Comparison of ENCODE assay signal across 8 cellular contexts in the genomic region with DNA sequence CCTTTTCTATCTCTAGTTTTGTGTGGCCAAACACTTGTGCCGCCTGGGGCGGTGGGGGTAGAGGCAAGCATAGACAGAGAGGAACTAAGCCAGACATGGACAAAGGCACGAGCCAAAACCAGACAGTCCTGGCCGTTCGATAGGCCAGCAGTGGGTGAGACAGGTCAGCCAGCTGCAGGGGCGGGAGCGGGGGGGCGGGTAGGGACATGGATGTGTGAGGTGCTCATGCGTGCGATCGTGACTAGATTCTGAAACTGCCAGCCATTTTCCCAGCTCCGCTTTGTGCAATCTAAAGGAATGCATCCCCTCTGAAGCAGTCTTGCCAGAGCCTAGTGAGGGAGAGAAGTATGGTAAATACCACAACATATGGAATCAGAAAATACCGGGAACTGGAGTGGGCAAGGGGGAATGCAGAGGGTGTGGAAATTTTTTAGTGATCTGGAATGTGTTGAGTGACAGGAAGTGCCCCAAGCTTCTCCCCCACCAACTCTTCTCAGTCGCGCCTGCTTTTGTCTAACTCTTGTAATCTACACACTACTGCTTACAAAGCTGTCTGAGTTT.
DNase-seq lines count a peak whose midpoint lies in the region; ATAC-seq, FAIRE-seq and TF ChIP-seq lines count a peak whose summit lies in the region.

No MANE protein-coding gene starts in this region.

- peak overlapping the region; percentile 85 for H3K9ac ChIP-seq in mesenchymal stem cell (ENCODE audit: low read length)

- H3K18ac ChIP-seq in mesenchymal stem cell (ENCODE audit: low read depth in 1 of 2, low read length in 2 of 2): peak overlapping the region; percentile 66 to 88

- peak overlapping the region; percentile 100 for H3K27ac ChIP-seq in mesenchymal stem cell (ENCODE audit: low read length, poor library complexity, severe bottlenecking)

- peak overlapping the region; percentile 59 to 78 for H3K4me3 ChIP-seq in mesenchymal stem cell (ENCODE audit: insufficient read depth in 1 of 2, low read depth in 1 of 2, low read length in 2 of 2)

- no peak for TF ChIP-seq CTCF in endothelial cell (IDR thresholded peaks at IDR 0.05; ENCODE audit: unreplicated experiment)

- peaks cover 8% of the 10 kb centered on the region for H3K79me1 ChIP-seq in mesenchymal stem cell (replicated peaks; ENCODE audit: low read length, poor library complexity, severe bottlenecking)

- DNase-seq in GM12891 (ENCODE audit: insufficient read length, low spot score) (no peak), NCI-H510A (lab: John Stamatoyannopoulos, UW) (peak; percentile 76), endothelial cell (ENCODE audit: low spot score) (peak; percentile 57), mesenchymal stem cell (peak; percentile 99), RPMI8226 (no peak)
- peak; percentile 34 for DNase-seq in activated CD8-positive, alpha-beta T cell treated with anti-CD3 and anti-CD28 coated beads, Interleukin-2, amount 10 ng/mL, durations not matched to agents 7 days and 5 days
- DNase-seq in stimulated activated CD8-positive, alpha-beta memory T cell treated with anti-CD3 and anti-CD28 coated beads, Interleukin-2, amount 100 ng/mL, for 48 hours (ENCODE audit: low read depth in 2 of 2): peak; percentile 20 to 33

- H3K4me1 Mint-ChIP-seq in activated CD8-positive, alpha-beta T cell treated with anti-CD3 and anti-CD28 coated beads, Interleukin-2, amount 10 ng/mL, durations not matched to agents 7 days and 5 days (ENCODE audit: low read depth): peaks cover 27% of the 10 kb centered on the region
- H3K4me1 Mint-ChIP-seq in endothelial cell (ENCODE audit: unreplicated experiment): peaks cover 45% of the 10 kb centered on the region

- H2BK120ac ChIP-seq in mesenchymal stem cell (ENCODE audit: low read depth, low read length): peak overlapping the region; percentile 73

- peak overlapping the region; percentile 93 for H2AK5ac ChIP-seq in mesenchymal stem cell (ENCODE audit: low read length, severe bottlenecking)

- peaks cover 13% of the 10 kb centered on the region for H3K27me3 Mint-ChIP-seq in activated CD8-positive, alpha-beta T cell treated with anti-CD3 and anti-CD28 coated beads, Interleukin-2, amount 10 ng/mL, durations not matched to agents 7 days and 5 days (ENCODE audit: low read depth)
- peaks cover 4% of the 10 kb centered on the region for H3K27me3 Mint-ChIP-seq in endothelial cell (ENCODE audit: unreplicated experiment)

- peak overlapping the region; percentile 70 for H3K4me2 ChIP-seq in mesenchymal stem cell (ENCODE audit: low read length, poor library complexity, severe bottlenecking)

- FAIRE-seq in GM12891 (lab: Jason Lieb, UNC): peak; percentile 87

- CTCF ChIA-PET in activated CD8-positive, alpha-beta T cell treated with anti-CD3 and anti-CD28 coated beads, Interleukin-2, amount 10 ng/mL, durations not matched to agents 7 days and 5 days (lab: Charles Lee): interaction anchor here (2.1 kb wide), 1 partner anchor 52 kb away, joined by 10 read pairs; no protein-coding TSS in a partner anchor

- H2BK15ac ChIP-seq in mesenchymal stem cell (ENCODE audit: low read depth, poor library complexity, severe bottlenecking): no peak overlapping the region

- peak overlapping the region; percentile 75 for H4K8ac ChIP-seq in mesenchymal stem cell (ENCODE audit: low read length)

- H3K23ac ChIP-seq in mesenchymal stem cell (ENCODE audit: low read length in 2 of 2): no peak overlapping the region

- H3K36me3 ChIP-seq in mesenchymal stem cell (ENCODE audit: control insufficient read depth in 1 of 2, insufficient read depth in 2 of 2, low read depth in 1 of 2, low read length in 2 of 2): no peaks in the 10 kb centered on the region

- peak overlapping the region; percentile 59 for H4K91ac ChIP-seq in mesenchymal stem cell (ENCODE audit: low read length)

- H3K14ac ChIP-seq in mesenchymal stem cell (ENCODE audit: low read length in 2 of 2): no peak overlapping the region

- TF ChIP-seq POLR2A in GM12891 (IDR thresholded peaks at IDR 0.05; ENCODE audit: low read depth, low read length): peak; percentile 79

- no peaks in the 10 kb centered on the region for H3K27me3 ChIP-seq in mesenchymal stem cell (ENCODE audit: control insufficient read depth in 1 of 2, insufficient read depth in 1 of 2, low read length in 2 of 2)

- H3K36me3 Mint-ChIP-seq in activated CD8-positive, alpha-beta T cell treated with anti-CD3 and anti-CD28 coated beads, Interleukin-2, amount 10 ng/mL, durations not matched to agents 7 days and 5 days (ENCODE audit: low read depth): no peaks in the 10 kb centered on the region
- H3K36me3 Mint-ChIP-seq in endothelial cell (ENCODE audit: low read depth, unreplicated experiment): no peaks in the 10 kb centered on the region

- H3K27ac Mint-ChIP-seq in activated CD8-positive, alpha-beta T cell treated with anti-CD3 and anti-CD28 coated beads, Interleukin-2, amount 10 ng/mL, durations not matched to agents 7 days and 5 days: peak overlapping the region; percentile 31
- peak overlapping the region; percentile 98 for H3K27ac Mint-ChIP-seq in endothelial cell (ENCODE audit: unreplicated experiment)

- H3K9me3 ChIP-seq in mesenchymal stem cell (ENCODE audit: control insufficient read depth, low read length): no peaks in the 10 kb centered on the region

- peak overlapping the region; percentile 94 for H2BK5ac ChIP-seq in mesenchymal stem cell (ENCODE audit: low read depth, low read length, poor library complexity, severe bottlenecking)

- 1% methylated on average over 13 of the region's 15 CpGs for WGBS in mesenchymal stem cell

- no peak overlapping the region for H2AFZ ChIP-seq in mesenchymal stem cell (ENCODE audit: low read depth, low read length)

- H2BK12ac ChIP-seq in mesenchymal stem cell (ENCODE audit: low read length in 2 of 2): peak overlapping the region; percentile 35 to 51

- peak; percentile 62 for ATAC-seq in HG03108 (IDR thresholded peaks at IDR 0.05; ENCODE audit: unreplicated experiment)
- peak; percentile 52 for ATAC-seq in activated CD8-positive, alpha-beta T cell treated with anti-CD3 and anti-CD28 coated beads, Interleukin-2, amount 10 ng/mL, durations not matched to agents 7 days and 5 days

- H3K4me3 Mint-ChIP-seq in activated CD8-positive, alpha-beta T cell treated with anti-CD3 and anti-CD28 coated beads, Interleukin-2, amount 10 ng/mL, durations not matched to agents 7 days and 5 days: peak overlapping the region; percentile 75
- H3K4me3 Mint-ChIP-seq in endothelial cell (ENCODE audit: unreplicated experiment): peak overlapping the region; percentile 87

- H3K4me1 ChIP-seq in mesenchymal stem cell (ENCODE audit: control insufficient read depth, insufficient read depth, low read depth, low read length): no peaks in the 10 kb centered on the region

- H3K9me3 Mint-ChIP-seq in activated CD8-positive, alpha-beta T cell treated with anti-CD3 and anti-CD28 coated beads, Interleukin-2, amount 10 ng/mL, durations not matched to agents 7 days and 5 days (ENCODE audit: insufficient read depth): no peaks in the 10 kb centered on the region
- H3K9me3 Mint-ChIP-seq in endothelial cell (ENCODE audit: unreplicated experiment): no peaks in the 10 kb centered on the region

- H3K4ac ChIP-seq in mesenchymal stem cell (ENCODE audit: low read depth in 1 of 2, low read length in 2 of 2): peak overlapping the region in 1 of 2 experiments; percentile 7

- POLR2A ChIA-PET in activated CD8-positive, alpha-beta T cell treated with anti-CD3 and anti-CD28 coated beads, Interleukin-2, amount 10 ng/mL, durations not matched to agents 7 days and 5 days (lab: Charles Lee): interaction anchor here (1.2 kb wide), 1 partner anchor 210 kb away, joined by 4 read pairs; no protein-coding TSS in a partner anchor

TF ChIP-seq in GM12891, 5 proteins besides CTCF, POLR2A, EP300 and RAD21:
- TF ChIP-seq PAX5 (IDR thresholded peaks at IDR 0.05; ENCODE audit: insufficient read depth, low read length, severe bottlenecking): peak; percentile 75
- peak; percentile 60 for TF ChIP-seq SPI1 (IDR thresholded peaks at IDR 0.05; ENCODE audit: low read depth, low read length)
- peak; percentile 56; the same call in 1 of the 2 replicates for TF ChIP-seq TAF1 (IDR thresholded peaks at IDR 0.05; ENCODE audit: low read depth, low read length)
- TF ChIP-seq POU2F2 (IDR thresholded peaks at IDR 0.05; ENCODE audit: low read depth, low read length): no peak
- peak; percentile 77 for TF ChIP-seq POLR2AphosphoS5 (IDR thresholded peaks at IDR 0.05; ENCODE audit: low read depth, low read length)

Comparison
In these comparisons a context has a peak if more than half of its experiments do, and no peak if none do; other contexts are left out.
1. DNase-seq: peak in NCI-H510A (single experiment), activated CD8-positive, alpha-beta T cell treated with anti-CD3 and anti-CD28 coated beads, Interleukin-2, amount 10 ng/mL, durations not matched to agents 7 days and 5 days (single experiment), endothelial cell (single experiment), mesenchymal stem cell (single experiment) and stimulated activated CD8-positive, alpha-beta memory T cell treated with anti-CD3 and anti-CD28 coated beads, Interleukin-2, amount 100 ng/mL, for 48 hours (2 of 2); none in GM12891 (single experiment) and RPMI8226 (single experiment).